8 cellular contexts compared by ENCODE assay signal in genomic region chr3:197520311-197521276, GRCh38. TPM values are rescaled to one million over a fixed set of nuclear protein-coding genes. Genes with fewer than 3 reads are reported as not detected.
DNase-seq lines count a peak whose midpoint lies in the region; ATAC-seq lines count a peak whose summit lies in the region.

No MANE protein-coding gene starts in this region.

- DNase-seq in DMS 273 treated with DMSO at 0.1 percent for 48 hours (lab: John Stamatoyannopoulos, UW) (peak; percentile 85), NCI-H82 (lab: John Stamatoyannopoulos, UW) (peak; percentile 96), non-pigmented ciliary epithelial cell (ENCODE audit: low read depth) (peak; percentile 31), OCI-M2 (lab: John Stamatoyannopoulos, UW; ENCODE audit: unreplicated experiment) (no peak)
- no peak for DNase-seq in activated naive CD4-positive, alpha-beta T cell (lab: John Stamatoyannopoulos, UW)
- DNase-seq in stimulated activated CD8-positive, alpha-beta memory T cell treated with anti-CD3 and anti-CD28 coated beads, Interleukin-4, amount 100 ng/mL, for 48 hours: no peak

- ATAC-seq in esophagus mucosa (peak; percentile 50), HG03095 (IDR thresholded peaks at IDR 0.05; ENCODE audit: unreplicated experiment) (no peak)

RNA-seq across cellular contexts. Expression of gene BDH1, which starts 35.2 kb away (rescaled TPM):
- total RNA-seq in esophagus mucosa: 67.9 TPM

Comparison
In these comparisons a context has a peak if more than half of its experiments do, and no peak if none do; other contexts are left out.
1. DNase-seq: peak in DMS 273 treated with DMSO at 0.1 percent for 48 hours (single experiment), NCI-H82 (single experiment) and non-pigmented ciliary epithelial cell (single experiment); none in activated naive CD4-positive, alpha-beta T cell (0 of 4), stimulated activated CD8-positive, alpha-beta memory T cell treated with anti-CD3 and anti-CD28 coated beads, Interleukin-4, amount 100 ng/mL, for 48 hours (single experiment) and OCI-M2 (single experiment).